ENCODE assay signal across 28 cellular contexts in the genomic region with DNA sequence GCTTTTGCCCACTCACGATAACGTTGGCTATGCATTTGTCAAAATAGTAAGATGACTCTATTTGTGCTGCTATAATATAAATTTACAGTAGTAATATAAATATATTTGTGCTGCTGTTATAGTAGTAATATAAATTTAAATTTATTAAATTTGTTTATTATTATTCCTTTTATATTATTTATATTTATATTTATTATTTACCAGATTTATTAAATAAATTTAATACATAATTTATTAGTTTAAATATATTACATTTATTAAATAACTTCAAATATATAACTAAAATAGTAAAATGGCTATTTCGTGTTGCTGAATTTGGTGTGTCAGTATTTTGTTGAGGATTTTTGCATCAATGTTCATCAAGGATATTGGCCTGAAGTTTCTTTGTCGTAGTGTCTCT.
"Had no signal": no experiment of that assay in that cellular context is flagged by ENCODE, and none has a peak within 500 bp of the region (broad histone marks: within the 10 kb centered on the region; RNA-seq: fewer than 3 reads in every experiment).

No MANE protein-coding gene starts in this region.

- H2AFZ ChIP-seq: hepatocyte had no signal

- H3K36me3 ChIP-seq: heart right ventricle, left lung, lower lobe of right lung, neutrophil, prostate gland, suprapubic skin, thoracic aorta, tibial artery, upper lobe of right lung had no signal

- H3K9me3 ChIP-seq: lower lobe of right lung, neutrophil, prostate gland, suprapubic skin, thoracic aorta, tibial artery, upper lobe of right lung had no signal

- FAIRE-seq: keratinocyte, urothelium cell line had no signal

- H3K36me3 Mint-ChIP-seq: naive thymus-derived CD8-positive, alpha-beta T cell; stimulated activated effector memory CD8-positive, alpha-beta T cell treated with anti-CD3 and anti-CD28 coated beads, Interleukin-12 subunit alpha, Interleukin-12 subunit beta, amount 100 ng/mL, for 72 hours had no signal

- H3K4me1 ChIP-seq: heart right ventricle, left lung, lower lobe of right lung, prostate gland, suprapubic skin, tibial artery, upper lobe of right lung had no signal

- H3K27me3 ChIP-seq: heart right ventricle, hepatocyte, left lung, neutrophil, suprapubic skin, tibial artery, upper lobe of right lung had no signal

- H3K4me3 Mint-ChIP-seq: naive thymus-derived CD8-positive, alpha-beta T cell; nephron; neural crest cell; stimulated activated effector memory CD8-positive, alpha-beta T cell treated with anti-CD3 and anti-CD28 coated beads, Interleukin-12 subunit alpha, Interleukin-12 subunit beta, amount 100 ng/mL, for 72 hours; stimulated activated naive CD8-positive, alpha-beta T cell treated with anti-CD3 and anti-CD28 coated beads, Interleukin-15, Interleukin-2, amounts not matched to agents 100 ng/mL and 50 ng/mL, for 24 hours had no signal

- H3K27me3 Mint-ChIP-seq: stimulated activated naive CD8-positive, alpha-beta T cell treated with anti-CD3 and anti-CD28 coated beads, Interleukin-15, Interleukin-2, amounts not matched to agents 100 ng/mL and 50 ng/mL, for 24 hours had no signal

- ATAC-seq: heart right ventricle; left colon; left lung; lower lobe of right lung; naive thymus-derived CD8-positive, alpha-beta T cell; right cardiac atrium; sciatic nerve; stimulated activated effector memory CD8-positive, alpha-beta T cell treated with anti-CD3 and anti-CD28 coated beads, Interleukin-12 subunit alpha, Interleukin-12 subunit beta, amount 100 ng/mL, for 72 hours; upper lobe of right lung had no signal

- H3K79me2 ChIP-seq: hepatocyte had no signal

- H3K4me3 ChIP-seq: heart right ventricle, hepatocyte, left lung, lower lobe of right lung, prostate gland, skin epidermis, suprapubic skin, thoracic aorta, tibial artery, upper lobe of right lung had no signal

- DNase-seq: heart right ventricle; left colon; left lung; lower lobe of right lung; mammary epithelial cell; mesenchymal stem cell; naive thymus-derived CD8-positive, alpha-beta T cell; occipital lobe; retina; right cardiac atrium; stimulated activated CD4-positive, alpha-beta T cell treated with anti-CD3 and anti-CD28 coated beads, Interleukin-4, amount 100 ng/mL, for 24 hours; stimulated activated naive CD4-positive, alpha-beta T cell; tibial artery; trophoblast cell; upper lobe of right lung had no signal

- H3K27ac Mint-ChIP-seq: naive thymus-derived CD8-positive, alpha-beta T cell; nephron; stimulated activated effector memory CD8-positive, alpha-beta T cell treated with anti-CD3 and anti-CD28 coated beads, Interleukin-12 subunit alpha, Interleukin-12 subunit beta, amount 100 ng/mL, for 72 hours; stimulated activated naive CD8-positive, alpha-beta T cell treated with anti-CD3 and anti-CD28 coated beads, Interleukin-15, Interleukin-2, amounts not matched to agents 100 ng/mL and 50 ng/mL, for 24 hours had no signal

- H3K27ac ChIP-seq: heart right ventricle, hepatocyte, left lung, lower lobe of right lung, neutrophil, prostate gland, skin epidermis, suprapubic skin, thoracic aorta, tibial artery, upper lobe of right lung had no signal

- H3K4me1 Mint-ChIP-seq: naive thymus-derived CD8-positive, alpha-beta T cell; nephron; neural crest cell; stimulated activated effector memory CD8-positive, alpha-beta T cell treated with anti-CD3 and anti-CD28 coated beads, Interleukin-12 subunit alpha, Interleukin-12 subunit beta, amount 100 ng/mL, for 72 hours had no signal

- H3K4me2 ChIP-seq: hepatocyte had no signal
